In the genomic region with DNA sequence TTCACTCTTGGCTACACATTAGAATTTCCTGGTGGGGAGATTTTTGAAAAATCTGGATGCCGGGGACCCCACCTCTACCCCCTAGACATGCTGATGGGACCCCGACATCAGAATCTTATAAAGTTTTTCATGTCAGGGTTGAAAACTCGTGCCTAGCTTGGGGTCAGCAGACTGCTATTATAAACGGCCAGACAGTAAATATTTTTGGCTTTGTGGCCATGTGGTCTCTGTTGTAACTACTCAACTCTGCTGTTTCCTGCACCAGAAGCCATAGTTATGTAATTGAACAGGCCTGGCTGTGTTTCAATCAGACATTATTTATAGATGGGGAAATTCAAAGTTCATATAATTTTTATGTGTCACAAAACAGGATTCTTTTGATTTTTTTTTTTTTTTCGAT, we compare ENCODE assay signal across 17 cellular contexts. TPM values are rescaled to one million over a fixed set of nuclear protein-coding genes. Genes with fewer than 3 reads are reported as not detected.
A peak's percentile ranks its signal among the peaks of the same experiment; 100 is the strongest.
DNase-seq lines count a peak whose midpoint lies in the region; ATAC-seq and TF ChIP-seq lines count a peak whose summit lies in the region.
"Had no signal": no experiment of that assay in that cellular context is flagged by ENCODE, and none has a peak within 500 bp of the region (broad histone marks: within the 10 kb centered on the region; RNA-seq: fewer than 3 reads in every experiment).

No MANE protein-coding gene starts in this region.

- peak overlapping the region in 5 of 11 experiments; percentile 4 to 38 (median 21); a peak in 6 of 22 replicates for H3K27ac ChIP-seq in BLaER1 treated with 17β-estradiol and CSF1 and Interleukin-3, amounts not matched to agents 10 nM and 100 nM
- H3K27ac ChIP-seq in Peyer's patch (peak overlapping the region in 3 of 4 donors; percentile 32 to 57 (median 34)), gastrocnemius medialis (peak overlapping the region; percentile 78 to 97 (median 90))

- no peaks in the 10 kb centered on the region; a peak in 1 of 22 replicates for H4K20me1 ChIP-seq in BLaER1 treated with 17β-estradiol and CSF1 and Interleukin-3, amounts not matched to agents 10 nM and 100 nM

- no peak for ATAC-seq in gastrocnemius medialis
- no peak for ATAC-seq in stimulated activated effector memory CD8-positive, alpha-beta T cell treated with anti-CD3 and anti-CD28 coated beads, Interleukin-12 subunit alpha, Interleukin-12 subunit beta, amount 100 ng/mL, for 72 hours
- no peak for ATAC-seq in GM18868 (IDR thresholded peaks at IDR 0.05; ENCODE audit: unreplicated experiment)
- ATAC-seq: effector memory CD8-positive, alpha-beta T cell; GM23338 had no signal

- H3K4me1 Mint-ChIP-seq in osteocyte (ENCODE audit: unreplicated experiment) = peaks cover 11% of the 10 kb centered on the region
- H3K4me1 Mint-ChIP-seq in stimulated activated effector memory CD8-positive, alpha-beta T cell treated with anti-CD3 and anti-CD28 coated beads, Interleukin-12 subunit alpha, Interleukin-12 subunit beta, amount 100 ng/mL, for 72 hours = peaks cover 9% of the 10 kb centered on the region

- no peak for TF ChIP-seq CTCF in Peyer's patch (IDR thresholded peaks at IDR 0.05)
- TF ChIP-seq CTCF in fibroblast of the aortic adventitia (IDR thresholded peaks at IDR 0.05; ENCODE audit: insufficient read depth, low read length) = no peak
- no peak for TF ChIP-seq CTCF in gastrocnemius medialis (IDR thresholded peaks at IDR 0.05 in 4 of 5, conservative IDR thresholded peaks at IDR 0.05 in 1 of 5)
- no peak for TF ChIP-seq CTCF in osteocyte (IDR thresholded peaks at IDR 0.05)

- H3K9ac ChIP-seq in BLaER1 treated with 17β-estradiol and CSF1 and Interleukin-3, amounts not matched to agents 10 nM and 100 nM = no peak overlapping the region

- H3K27me3 ChIP-seq in BLaER1 treated with 17β-estradiol and CSF1 and Interleukin-3, amounts not matched to agents 10 nM and 100 nM = peaks cover 13 to 28% (median 20%) of the 10 kb centered on the region in 11 experiments
- H3K27me3 ChIP-seq in Peyer's patch = no peaks in the 10 kb centered on the region
- H3K27me3 ChIP-seq in gastrocnemius medialis = no peaks in the 10 kb centered on the region

- H3K36me3 Mint-ChIP-seq in osteocyte (ENCODE audit: unreplicated experiment) = no peaks in the 10 kb centered on the region
- no peaks in the 10 kb centered on the region for H3K36me3 Mint-ChIP-seq in stimulated activated effector memory CD8-positive, alpha-beta T cell treated with anti-CD3 and anti-CD28 coated beads, Interleukin-12 subunit alpha, Interleukin-12 subunit beta, amount 100 ng/mL, for 72 hours
- H3K36me3 Mint-ChIP-seq: activated naive CD8-positive, alpha-beta T cell had no signal

- no peaks in the 10 kb centered on the region for H3K9me3 Mint-ChIP-seq in osteocyte (ENCODE audit: unreplicated experiment)
- no peaks in the 10 kb centered on the region for H3K9me3 Mint-ChIP-seq in stimulated activated effector memory CD8-positive, alpha-beta T cell treated with anti-CD3 and anti-CD28 coated beads, Interleukin-12 subunit alpha, Interleukin-12 subunit beta, amount 100 ng/mL, for 72 hours
- H3K9me3 Mint-ChIP-seq: activated CD4-positive, alpha-beta T cell treated with anti-CD3 and anti-CD28 coated beads, Interleukin-2, amount 10 ng/mL, durations not matched to agents 7 days and 5 days; effector memory CD8-positive, alpha-beta T cell; GM23338 had no signal

- H3K9me3 ChIP-seq in BLaER1 treated with 17β-estradiol and CSF1 and Interleukin-3, amounts not matched to agents 10 nM and 100 nM (replicated peaks in 1 of 11) = no peaks in the 10 kb centered on the region
- H3K9me3 ChIP-seq in Peyer's patch (no peaks in the 10 kb centered on the region), gastrocnemius medialis (no peaks in the 10 kb centered on the region)

- DNase-seq in Peyer's patch (no peak), fibroblast of the aortic adventitia (ENCODE audit: low read depth) (peak; percentile 18), gastrocnemius medialis (no peak), NCI-H2081 treated with DMSO at 0.1 percent for 48 hours (lab: John Stamatoyannopoulos, UW) (no peak), osteocyte (ENCODE audit: extremely low spot score, unreplicated experiment) (no peak)
- no peak for DNase-seq in stimulated activated effector memory CD8-positive, alpha-beta T cell treated with anti-CD3 and anti-CD28 coated beads, Interleukin-12 subunit alpha, Interleukin-12 subunit beta, amount 100 ng/mL, for 72 hours (ENCODE audit: low spot score in 2 of 2)
- DNase-seq: activated CD4-positive, alpha-beta T cell treated with anti-CD3 and anti-CD28 coated beads, Interleukin-2, amount 10 ng/mL, durations not matched to agents 7 days and 5 days; activated T-cell treated with anti-CD3 and anti-CD28 coated beads, Interleukin-2, amount 50 U/mL, for 1 hour; AML-193; effector memory CD8-positive, alpha-beta T cell; NCI-H774; SIG-M5 had no signal

- no peak overlapping the region for H3K4me3 Mint-ChIP-seq in osteocyte (ENCODE audit: unreplicated experiment)
- H3K4me3 Mint-ChIP-seq in stimulated activated effector memory CD8-positive, alpha-beta T cell treated with anti-CD3 and anti-CD28 coated beads, Interleukin-12 subunit alpha, Interleukin-12 subunit beta, amount 100 ng/mL, for 72 hours = no peak overlapping the region
- H3K4me3 Mint-ChIP-seq: activated CD4-positive, alpha-beta T cell treated with anti-CD3 and anti-CD28 coated beads, Interleukin-2, amount 10 ng/mL, durations not matched to agents 7 days and 5 days; activated naive CD8-positive, alpha-beta T cell; effector memory CD8-positive, alpha-beta T cell; GM23338 had no signal

- peak overlapping the region in 9 of 11 experiments; percentile 28 to 54 (median 43); a peak in 18 of 22 replicates for H3K4me2 ChIP-seq in BLaER1 treated with 17β-estradiol and CSF1 and Interleukin-3, amounts not matched to agents 10 nM and 100 nM
- H3K4me2 ChIP-seq: GM23338 had no signal

- intact Hi-C loops in gastrocnemius medialis (cut with DNase I; ENCODE audit: low total_unique reads) = no loop called here

- no peaks in the 10 kb centered on the region for H3K36me3 ChIP-seq in BLaER1 treated with 17β-estradiol and CSF1 and Interleukin-3, amounts not matched to agents 10 nM and 100 nM
- H3K36me3 ChIP-seq in Peyer's patch = no peaks in the 10 kb centered on the region
- H3K36me3 ChIP-seq in gastrocnemius medialis = no peaks in the 10 kb centered on the region

- H3K4me3 ChIP-seq in BLaER1 treated with 17β-estradiol and CSF1 and Interleukin-3, amounts not matched to agents 10 nM and 100 nM = no peak overlapping the region
- no peak overlapping the region for H3K4me3 ChIP-seq in Peyer's patch
- H3K4me3 ChIP-seq in fibroblast of the aortic adventitia (ENCODE audit: low read depth, low read length) = no peak overlapping the region
- H3K4me3 ChIP-seq in gastrocnemius medialis = peak overlapping the region in 3 of 4 donors; percentile 19 to 68 (median 58)
- H3K4me3 ChIP-seq: GM23338 had no signal

- in situ Hi-C loops in gastrocnemius medialis (cut with MboI; ENCODE audit: low sequenced_read_pairs in 4 of 4) = no loop called here

- no peak overlapping the region for H3K27ac Mint-ChIP-seq in osteocyte (ENCODE audit: unreplicated experiment)
- H3K27ac Mint-ChIP-seq in stimulated activated effector memory CD8-positive, alpha-beta T cell treated with anti-CD3 and anti-CD28 coated beads, Interleukin-12 subunit alpha, Interleukin-12 subunit beta, amount 100 ng/mL, for 72 hours = no peak overlapping the region
- H3K27ac Mint-ChIP-seq: activated CD4-positive, alpha-beta T cell treated with anti-CD3 and anti-CD28 coated beads, Interleukin-2, amount 10 ng/mL, durations not matched to agents 7 days and 5 days; activated naive CD8-positive, alpha-beta T cell; GM23338; progenitor cell of endocrine pancreas had no signal

- no peaks in the 10 kb centered on the region for H3K27me3 Mint-ChIP-seq in osteocyte (ENCODE audit: unreplicated experiment)
- H3K27me3 Mint-ChIP-seq: activated CD4-positive, alpha-beta T cell treated with anti-CD3 and anti-CD28 coated beads, Interleukin-2, amount 10 ng/mL, durations not matched to agents 7 days and 5 days; activated naive CD8-positive, alpha-beta T cell; effector memory CD8-positive, alpha-beta T cell had no signal

- H3K4me1 ChIP-seq in BLaER1 treated with 17β-estradiol and CSF1 and Interleukin-3, amounts not matched to agents 10 nM and 100 nM = peaks cover 15 to 41% (median 32%) of the 10 kb centered on the region in 10 experiments; a peak in 19 of 20 replicates
- H3K4me1 ChIP-seq in Peyer's patch (peaks cover 0 to 25% (median 1%) of the 10 kb centered on the region in 4 donors), gastrocnemius medialis (peaks cover 78% of the 10 kb centered on the region in 2 donors)

- TF ChIP-seq POLR2A in Peyer's patch (IDR thresholded peaks at IDR 0.05) (no peak), gastrocnemius medialis (IDR thresholded peaks at IDR 0.05) (no peak)

RNA-seq across cellular contexts. Expression of a gene that starts 41.6 kb away (rescaled TPM):
- total RNA-seq in Peyer's patch (100 to 1,000 TPM in 3 of 4 donors, 10 to 100 TPM in 1; 56.0 to 179 (median 152) TPM), fibroblast of the aortic adventitia (ENCODE audit: low replicate concordance) (14.7 and 31.2 TPM in 2 replicates), gastrocnemius medialis (1,000 to 10,000 TPM in 1 of 4 donors, 100 to 1,000 TPM in 3; 595 to 1,103 (median 698) TPM), osteocyte (4.4 and 5.4 TPM in 2 replicates)

Comparison
In these comparisons a context has a peak if more than half of its experiments do, and no peak if none do; other contexts are left out.
1. H3K4me3 ChIP-seq: peak in gastrocnemius medialis (3 of 4); none in BLaER1 treated with 17β-estradiol and CSF1 and Interleukin-3, amounts not matched to agents 10 nM and 100 nM (0 of 10), Peyer's patch (0 of 4) and fibroblast of the aortic adventitia (single experiment).